15 cellular contexts compared by ENCODE assay signal in genomic region chr10:94062611-94063010, GRCh38.
DNase-seq lines count a peak whose midpoint lies in the region; ATAC-seq and TF ChIP-seq lines count a peak whose summit lies in the region.
"Had no signal": no experiment of that assay in that cellular context is flagged by ENCODE, and none has a peak within 500 bp of the region (broad histone marks: within the 10 kb centered on the region; RNA-seq: fewer than 3 reads in every experiment).

No MANE protein-coding gene starts in this region.

- no peak overlapping the region for H3K4me3 ChIP-seq in GM23248
- no peak overlapping the region for H3K4me3 ChIP-seq in astrocyte of the spinal cord (ENCODE audit: low read depth, low read length)
- H3K4me3 ChIP-seq in fibroblast of the aortic adventitia (ENCODE audit: low read depth, low read length): no peak overlapping the region
- H3K4me3 ChIP-seq in skeletal muscle satellite cell (ENCODE audit: low read length): no peak overlapping the region
- H3K4me3 ChIP-seq: GM12878, GM23338 had no signal

- H4K20me1 ChIP-seq in GM23248 (ENCODE audit: insufficient read depth): no peaks in the 10 kb centered on the region

- H3F3A ChIP-seq in GM23248 (ENCODE audit: insufficient read depth): 0 out of 2 replicates have a peak, but pooled peaks cover 5% of the 10 kb centered on the region

- H2AFZ ChIP-seq in GM23248: no peak overlapping the region
- H2AFZ ChIP-seq: GM23338 had no signal

- no peak for ATAC-seq in HG03039 (IDR thresholded peaks at IDR 0.05; ENCODE audit: unreplicated experiment)
- ATAC-seq: GM12878, GM23338 had no signal

- H3K27me3 ChIP-seq in GM23248 (replicated peaks; ENCODE audit: insufficient read depth): no peaks in the 10 kb centered on the region
- H3K27me3 ChIP-seq in skeletal muscle satellite cell (ENCODE audit: control insufficient read depth, insufficient read depth, low read length): no peaks in the 10 kb centered on the region

- H3K79me2 ChIP-seq in GM23248 (ENCODE audit: insufficient read depth): no peaks in the 10 kb centered on the region

- H3K36me3 ChIP-seq in GM23248 (ENCODE audit: low read depth) (no peaks in the 10 kb centered on the region), skeletal muscle satellite cell (ENCODE audit: insufficient read depth, low read length) (no peaks in the 10 kb centered on the region)

- no peak for TF ChIP-seq CTCF in astrocyte of the spinal cord (IDR thresholded peaks at IDR 0.05; ENCODE audit: low read depth, low read length)
- TF ChIP-seq CTCF in fibroblast of the aortic adventitia (IDR thresholded peaks at IDR 0.05; ENCODE audit: insufficient read depth, low read length): no peak

- WGBS in GM23248 (ENCODE audit: low coverage in 1 of 2, low lambda C conversion rate in 2 of 2, missing lambda C conversion rate in 2 of 2), 2 experiments: 82 to 86% methylated on average over 2 of the region's 2 CpGs

- DNase-seq in GM23248: peak; percentile 30
- peak; percentile 38 for DNase-seq in astrocyte of the spinal cord (ENCODE audit: low read depth, low spot score)
- peak; percentile 44 for DNase-seq in fibroblast of the aortic adventitia (ENCODE audit: low read depth)
- DNase-seq in activated CD4-positive, alpha-beta T cell treated with anti-CD3 and anti-CD28 coated beads for 48 hours: no peak
- DNase-seq in NCI-H1105 (lab: John Stamatoyannopoulos, UW): no peak
- DNase-seq: C1 segment of cervical spinal cord; Calu3; CD4-positive, alpha-beta T cell; DMS 273 treated with DMSO at 0.1 percent for 48 hours; H7; IMR-90 had no signal

- H3K9me3 ChIP-seq in GM23248 (ENCODE audit: low read depth): no peaks in the 10 kb centered on the region
- H3K9me3 ChIP-seq in skeletal muscle satellite cell (replicated peaks; ENCODE audit: low read length): no peaks in the 10 kb centered on the region

- H3K27ac ChIP-seq in GM23248: no peak overlapping the region

- no peaks in the 10 kb centered on the region for H3K9me2 ChIP-seq in GM23248 (ENCODE audit: insufficient read depth)

- H3K4me2 ChIP-seq in GM23248 (ENCODE audit: unreplicated experiment) (no peak overlapping the region), skeletal muscle satellite cell (ENCODE audit: low read length) (peak overlapping the region; percentile 31)
- H3K4me2 ChIP-seq: GM23338 had no signal

- in situ Hi-C loops in GM23248 (cut with MboI): no loop called here
- in situ Hi-C loops in astrocyte of the spinal cord (cut with HindIII; ENCODE audit: low sequenced_read_pairs): no loop called here

- H3K9ac ChIP-seq in GM23248 (no peak overlapping the region), skeletal muscle satellite cell (ENCODE audit: low read depth, low read length) (no peak overlapping the region)

- H3K4me1 ChIP-seq in GM23248 (ENCODE audit: insufficient read depth): peaks cover 16% of the 10 kb centered on the region
- H3K4me1 ChIP-seq in skeletal muscle satellite cell (ENCODE audit: control insufficient read depth, insufficient read depth, low read length): peaks cover 19% of the 10 kb centered on the region

Comparison
In these comparisons a context has a peak if more than half of its experiments do, and no peak if none do; other contexts are left out.
1. DNase-seq: peak in GM23248 (single experiment), astrocyte of the spinal cord (single experiment) and fibroblast of the aortic adventitia (single experiment); none in activated CD4-positive, alpha-beta T cell treated with anti-CD3 and anti-CD28 coated beads for 48 hours (single experiment) and NCI-H1105 (single experiment).